22 cellular contexts compared by ENCODE assay signal in the genomic region with DNA sequence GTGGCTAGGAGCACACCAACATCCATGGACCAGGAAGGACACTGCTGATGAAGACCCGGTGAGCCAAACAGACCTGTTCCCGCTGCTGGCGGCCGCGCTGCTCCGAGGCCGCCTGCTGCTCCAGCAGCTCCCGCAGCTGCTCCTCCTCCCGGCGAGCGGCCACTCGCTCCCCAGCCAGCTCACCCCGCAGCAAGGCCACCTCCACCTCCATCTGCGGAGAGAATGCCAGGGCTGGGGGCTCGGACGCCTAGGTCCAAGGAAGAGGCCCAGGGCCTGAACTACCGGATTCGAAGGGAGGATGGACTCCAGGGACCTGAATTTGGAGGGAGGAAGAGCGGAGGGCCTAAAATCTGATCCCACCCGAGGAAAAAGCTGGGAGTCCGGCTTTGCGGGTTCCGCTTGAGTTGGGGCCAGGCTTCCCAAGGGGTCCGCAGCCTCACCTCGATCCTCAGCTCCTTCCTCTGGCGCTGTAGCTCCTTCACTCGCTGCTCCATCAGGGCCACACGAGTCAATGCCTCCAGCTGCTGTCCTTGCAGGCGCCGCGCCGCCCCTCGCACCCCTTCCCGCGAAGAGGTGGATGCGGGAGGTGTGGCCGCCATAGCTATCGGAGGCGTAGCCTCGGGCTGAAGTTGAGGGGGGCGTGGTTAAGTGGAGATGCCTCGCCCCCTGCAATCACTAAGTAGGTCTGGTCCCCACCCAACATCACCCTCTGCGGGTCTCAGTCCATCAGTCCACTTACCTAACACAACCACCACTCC. TPM values are rescaled to one million over a fixed set of nuclear protein-coding genes. Genes with fewer than 3 reads are reported as not detected.
A peak's percentile ranks its signal among the peaks of the same experiment; 100 is the strongest.
DNase-seq lines count a peak whose midpoint lies in the region; ATAC-seq and TF ChIP-seq lines count a peak whose summit lies in the region.
"Had no signal": no experiment of that assay in that cellular context is flagged by ENCODE, and none has a peak within 500 bp of the region (broad histone marks: within the 10 kb centered on the region; RNA-seq: fewer than 3 reads in every experiment).

No MANE protein-coding gene starts in this region.

- H3K27ac ChIP-seq in hepatocyte: no peak overlapping the region
- no peak overlapping the region for H3K27ac ChIP-seq in neural progenitor cell
- no peak overlapping the region for H3K27ac ChIP-seq in OCI-LY7 (ENCODE audit: low read depth, low read length, poor library complexity, severe bottlenecking)
- H3K27ac ChIP-seq: colonic mucosa, gastroesophageal sphincter, neutrophil, SK-N-MC had no signal

- H2AFZ ChIP-seq in hepatocyte (no peak overlapping the region), neural progenitor cell (replicated peaks) (no peak overlapping the region), OCI-LY7 (ENCODE audit: low read length) (no peak overlapping the region)

- BruUV-seq in OCI-LY7 (replicated peaks; lab: Mats Ljungman, UMichigan): no TSS peak

- ATAC-seq in GM19455 (IDR thresholded peaks at IDR 0.05; ENCODE audit: unreplicated experiment): no peak
- ATAC-seq: activated CD8-positive, alpha-beta memory T cell treated with anti-CD3 and anti-CD28 coated beads, Interleukin-2, amount 10 ng/mL, durations not matched to agents 7 days and 5 days; gastroesophageal sphincter; Panc1; sciatic nerve had no signal

- no peak overlapping the region for H3K27ac Mint-ChIP-seq in neural progenitor cell
- H3K27ac Mint-ChIP-seq: activated CD8-positive, alpha-beta memory T cell treated with anti-CD3 and anti-CD28 coated beads, Interleukin-2, amount 10 ng/mL, durations not matched to agents 7 days and 5 days had no signal

- POLR2A ChIA-PET in OCI-LY7 (lab: Charles Lee): interaction anchor here (0.5 to 0.6 kb wide), 2 partner anchors 32 to 711 kb away, joined by 3 read pairs; no protein-coding TSS in a partner anchor

- H3K79me2 ChIP-seq in hepatocyte (peaks cover 12% of the 10 kb centered on the region), neural progenitor cell (ENCODE audit: low read depth) (no peaks in the 10 kb centered on the region), OCI-LY7 (ENCODE audit: insufficient read depth, low read depth, low read length) (no peaks in the 10 kb centered on the region)

- peaks cover 22% of the 10 kb centered on the region for H3F3A ChIP-seq in neural progenitor cell (ENCODE audit: low read depth)

- H3K4me1 Mint-ChIP-seq in neural progenitor cell: peaks cover 17% of the 10 kb centered on the region

- H3K4me1 ChIP-seq in hepatocyte (ENCODE audit: insufficient read depth): peaks cover 23% of the 10 kb centered on the region
- H3K4me1 ChIP-seq in neural progenitor cell: peaks cover 5% of the 10 kb centered on the region
- peaks cover 16% of the 10 kb centered on the region for H3K4me1 ChIP-seq in OCI-LY7 (ENCODE audit: insufficient read depth, low read length, poor library complexity, severe bottlenecking)

- H3K4me3 ChIP-seq in hepatocyte: no peak overlapping the region
- peak overlapping the region; percentile 21 for H3K4me3 ChIP-seq in neural progenitor cell
- H3K4me3 ChIP-seq in OCI-LY7 (ENCODE audit: low read depth, low read length, poor library complexity, severe bottlenecking): no peak overlapping the region
- H3K4me3 ChIP-seq: colonic mucosa, SK-N-MC had no signal

- H3K9me3 ChIP-seq in hepatocyte (ENCODE audit: low read depth) (no peaks in the 10 kb centered on the region), neural progenitor cell (ENCODE audit: low read depth) (no peaks in the 10 kb centered on the region), OCI-LY7 (ENCODE audit: low read length) (no peaks in the 10 kb centered on the region)
- H3K9me3 ChIP-seq: colonic mucosa, gastroesophageal sphincter, neutrophil had no signal

- peak overlapping the region; percentile 25 for H3K4me2 ChIP-seq in hepatocyte
- H3K4me2 ChIP-seq in neural progenitor cell: peak overlapping the region; percentile 20
- no peak overlapping the region for H3K4me2 ChIP-seq in OCI-LY7 (ENCODE audit: low read length)

- H3K27me3 ChIP-seq in hepatocyte (no peaks in the 10 kb centered on the region), neural progenitor cell (peaks cover 12% of the 10 kb centered on the region)
- H3K27me3 ChIP-seq: colonic mucosa, gastroesophageal sphincter had no signal

- no peaks in the 10 kb centered on the region for H3K9me3 Mint-ChIP-seq in neural progenitor cell

- TF ChIP-seq CTCF in hepatocyte (IDR thresholded peaks at IDR 0.05; ENCODE audit: poor library complexity) (no peak), neural progenitor cell (IDR thresholded peaks at IDR 0.05) (no peak), GM10266 (IDR thresholded peaks at IDR 0.05; ENCODE audit: control insufficient read depth, insufficient read depth, low read depth, missing control alignments) (no peak), OCI-LY7 (conservative IDR thresholded peaks at IDR 0.05; ENCODE audit: low read length) (no peak)

- H4K20me1 ChIP-seq in hepatocyte (ENCODE audit: insufficient read depth, poor library complexity, severe bottlenecking) (no peaks in the 10 kb centered on the region), neural progenitor cell (ENCODE audit: low read depth) (no peaks in the 10 kb centered on the region), OCI-LY7 (ENCODE audit: insufficient read depth, low read length) (no peaks in the 10 kb centered on the region)

- CTCF ChIA-PET in OCI-LY7 (lab: Charles Lee; ENCODE audit: unreplicated experiment): interaction anchor here (0.9 kb wide), 1 partner anchor 38 kb away, joined by 10 read pairs; no protein-coding TSS in a partner anchor

- H3K36me3 Mint-ChIP-seq in neural progenitor cell: peaks cover 5% of the 10 kb centered on the region

- DNase-seq in ELF-1 (ENCODE audit: low read depth, low spot score) (peak; percentile 84), NCI-H82 treated with DMSO at 0.1 percent for 48 hours (lab: John Stamatoyannopoulos, UW; ENCODE audit: unreplicated experiment) (peak; percentile 15), hepatocyte (ENCODE audit: low spot score) (no peak), neural progenitor cell (ENCODE audit: low spot score) (peak; percentile 64), GM10266 (ENCODE audit: extremely low spot score) (no peak), OCI-LY7 (ENCODE audit: low spot score) (no peak), hepatic stellate cell (ENCODE audit: low spot score) (no peak)
- DNase-seq: activated CD8-positive, alpha-beta memory T cell treated with anti-CD3 and anti-CD28 coated beads, Interleukin-2, amount 10 ng/mL, durations not matched to agents 7 days and 5 days; activated gamma-delta T cell; anterior cingulate cortex; colonic mucosa; COR-L47; NCI-H748 treated with DMSO at 0.1 percent for 48 hours; stimulated activated CD4-positive, alpha-beta T cell treated with anti-CD3 and anti-CD28 coated beads, Interleukin-2, amount 100 ng/mL, for 24 hours; T-helper 9 cell had no signal

- H3K36me3 ChIP-seq in hepatocyte (replicated peaks; ENCODE audit: insufficient read depth, low read depth) (no peaks in the 10 kb centered on the region), neural progenitor cell (no peaks in the 10 kb centered on the region), OCI-LY7 (ENCODE audit: insufficient read depth, low read length) (no peaks in the 10 kb centered on the region)
- H3K36me3 ChIP-seq: colonic mucosa had no signal

- WGBS in hepatocyte (ENCODE audit: low lambda C conversion rate, missing lambda C conversion rate): 72% methylated on average over 42 of the region's 43 CpGs

- peak overlapping the region; percentile 73 for H3K4me3 Mint-ChIP-seq in neural progenitor cell
- H3K4me3 Mint-ChIP-seq: activated CD8-positive, alpha-beta memory T cell treated with anti-CD3 and anti-CD28 coated beads, Interleukin-2, amount 10 ng/mL, durations not matched to agents 7 days and 5 days had no signal

- H3K9me2 ChIP-seq in hepatocyte (replicated peaks; ENCODE audit: insufficient read depth) (no peaks in the 10 kb centered on the region), OCI-LY7 (ENCODE audit: insufficient read depth, low read length) (no peaks in the 10 kb centered on the region)

- no peak overlapping the region for H3K9ac ChIP-seq in neural progenitor cell

- intact Hi-C loops in OCI-LY7 (cut with micrococcal nuclease; ENCODE audit: unreplicated experiment): no loop called here

- H3K27me3 Mint-ChIP-seq in neural progenitor cell (ENCODE audit: insufficient read depth, low read depth): peaks cover 12% of the 10 kb centered on the region
- H3K27me3 Mint-ChIP-seq: activated CD8-positive, alpha-beta memory T cell treated with anti-CD3 and anti-CD28 coated beads, Interleukin-2, amount 10 ng/mL, durations not matched to agents 7 days and 5 days had no signal

RNA-seq across cellular contexts. Expression of gene PHLDB3, which starts 2.7 kb away (rescaled TPM):
- total RNA-seq in hepatocyte (22.2 and 24.9 TPM in 2 replicates), neural progenitor cell (ENCODE audit: low replicate concordance) (3.4 and 21.9 TPM in 2 replicates), OCI-LY7 (2022) (6.0 and 9.9 TPM in 2 replicates)
- 23.4 and 29.0 TPM in 2 replicates for polyA plus RNA-seq in hepatocyte
- 12.9 and 20.6 TPM in 2 replicates for total RNA-seq in OCI-LY7 (2014; rRNA removed; shearing (Covaris generic))

RNA-seq across cellular contexts. Expression of gene ETHE1, which starts 25.2 kb away (rescaled TPM):
- 42.1 and 49.9 TPM in 2 replicates for total RNA-seq in hepatocyte
- 47.0 and 65.1 TPM in 2 replicates for polyA plus RNA-seq in hepatocyte
- total RNA-seq in neural progenitor cell (ENCODE audit: low replicate concordance): 13.6 and 27.8 TPM in 2 replicates
- 1.7 and 5.7 TPM in 2 replicates for total RNA-seq in OCI-LY7 (2014; rRNA removed; shearing (Covaris generic))
- total RNA-seq in OCI-LY7 (2022): 6.2 and 6.4 TPM in 2 replicates

RNA-seq across cellular contexts. Expression of gene ZNF575, which starts 31.1 kb away (rescaled TPM):
- 0.84 TPM in 1 of 2 replicates, not detected in the other for total RNA-seq in hepatocyte
- 3.1 and 6.8 TPM in 2 replicates for polyA plus RNA-seq in hepatocyte
- not detected in 2 replicates for total RNA-seq in neural progenitor cell (ENCODE audit: low replicate concordance)
- not detected in 2 replicates for total RNA-seq in OCI-LY7 (2014; rRNA removed; shearing (Covaris generic))
- total RNA-seq in OCI-LY7 (2022): 2.0 and 2.7 TPM in 2 replicates
- total RNA-seq: epithelial cell of proximal tubule had no signal

RNA-seq across cellular contexts. Expression of gene LYPD3, which starts 36.4 kb away (rescaled TPM):
- 4.6 and 4.8 TPM in 2 replicates for total RNA-seq in hepatocyte
- 13.2 and 13.5 TPM in 2 replicates for polyA plus RNA-seq in hepatocyte
- total RNA-seq in neural progenitor cell (ENCODE audit: low replicate concordance): 0.24 and 0.37 TPM in 2 replicates
- total RNA-seq in OCI-LY7 (2014; rRNA removed; shearing (Covaris generic)): not detected in 2 replicates
- 0.42 TPM in 1 of 2 replicates, not detected in the other for total RNA-seq in OCI-LY7 (2022)

Comparison
In these comparisons a context has a peak if more than half of its experiments do, and no peak if none do; other contexts are left out.
1. DNase-seq: peak in ELF-1 (single experiment), NCI-H82 treated with DMSO at 0.1 percent for 48 hours (single experiment) and neural progenitor cell (single experiment); none in hepatocyte (single experiment), GM10266 (single experiment), OCI-LY7 (single experiment) and hepatic stellate cell (single experiment).